ENCODE assay signal across 1 cellular context in the genomic region with DNA sequence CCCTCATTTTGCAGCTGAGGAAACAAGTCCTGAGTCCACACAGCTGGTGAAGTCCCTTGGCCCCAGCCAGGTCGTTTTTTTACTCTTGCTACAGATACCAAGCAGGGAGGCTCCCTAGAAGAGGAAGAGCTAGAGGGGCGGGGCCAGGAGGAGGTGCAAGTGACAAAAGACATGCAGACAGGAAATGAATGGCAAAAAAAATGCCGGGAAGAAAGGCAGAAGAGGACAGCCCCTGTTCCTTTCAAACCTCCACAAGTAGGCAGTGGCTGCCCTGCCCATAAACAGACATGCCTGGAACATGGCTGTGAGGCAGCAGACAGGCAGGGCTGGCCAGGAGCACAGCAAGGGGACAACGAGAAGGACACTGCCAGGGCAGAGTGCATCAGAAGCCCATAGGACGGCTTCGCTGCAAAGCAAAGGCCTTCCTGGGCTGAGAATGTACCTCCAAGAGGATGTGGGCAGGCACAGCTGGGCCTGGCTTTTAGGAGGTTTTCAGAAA.
A peak's percentile ranks its signal among the peaks of the same experiment; 100 is the strongest.
TF ChIP-seq lines count a peak whose summit lies in the region.

No MANE protein-coding gene starts in this region.

TF ChIP-seq in K562, 482 proteins besides CTCF, POLR2A, EP300 and RAD21 (continued from another document):
- TF ChIP-seq, protein P1, sequence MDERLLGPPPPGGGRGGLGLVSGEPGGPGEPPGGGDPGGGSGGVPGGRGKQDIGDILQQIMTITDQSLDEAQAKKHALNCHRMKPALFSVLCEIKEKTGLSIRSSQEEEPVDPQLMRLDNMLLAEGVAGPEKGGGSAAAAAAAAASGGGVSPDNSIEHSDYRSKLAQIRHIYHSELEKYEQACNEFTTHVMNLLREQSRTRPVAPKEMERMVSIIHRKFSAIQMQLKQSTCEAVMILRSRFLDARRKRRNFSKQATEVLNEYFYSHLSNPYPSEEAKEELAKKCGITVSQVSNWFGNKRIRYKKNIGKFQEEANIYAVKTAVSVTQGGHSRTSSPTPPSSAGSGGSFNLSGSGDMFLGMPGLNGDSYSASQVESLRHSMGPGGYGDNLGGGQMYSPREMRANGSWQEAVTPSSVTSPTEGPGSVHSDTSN (CRISPR knock-in tag; IDR thresholded peaks at IDR 0.05; ENCODE audit: low read depth), result no peak
- TF ChIP-seq, protein P1 (tag; conservative IDR thresholded peaks at IDR 0.05; ENCODE audit: low read depth), result peak; percentile 28; the same call in 1 of the 2 replicates
- peak; percentile 18; the same call in 1 of the 2 replicates for TF ChIP-seq PHF8 (IDR thresholded peaks at IDR 0.05; ENCODE audit: borderline replicate concordance, low read length)
- TF ChIP-seq ZNF384 (IDR thresholded peaks at IDR 0.05; ENCODE audit: low read depth, low read length), result 0 out of 2 replicates have a peak, but pooled peaks have one; percentile 25
